ENCODE assay signal across 17 cellular contexts in the genomic region with DNA sequence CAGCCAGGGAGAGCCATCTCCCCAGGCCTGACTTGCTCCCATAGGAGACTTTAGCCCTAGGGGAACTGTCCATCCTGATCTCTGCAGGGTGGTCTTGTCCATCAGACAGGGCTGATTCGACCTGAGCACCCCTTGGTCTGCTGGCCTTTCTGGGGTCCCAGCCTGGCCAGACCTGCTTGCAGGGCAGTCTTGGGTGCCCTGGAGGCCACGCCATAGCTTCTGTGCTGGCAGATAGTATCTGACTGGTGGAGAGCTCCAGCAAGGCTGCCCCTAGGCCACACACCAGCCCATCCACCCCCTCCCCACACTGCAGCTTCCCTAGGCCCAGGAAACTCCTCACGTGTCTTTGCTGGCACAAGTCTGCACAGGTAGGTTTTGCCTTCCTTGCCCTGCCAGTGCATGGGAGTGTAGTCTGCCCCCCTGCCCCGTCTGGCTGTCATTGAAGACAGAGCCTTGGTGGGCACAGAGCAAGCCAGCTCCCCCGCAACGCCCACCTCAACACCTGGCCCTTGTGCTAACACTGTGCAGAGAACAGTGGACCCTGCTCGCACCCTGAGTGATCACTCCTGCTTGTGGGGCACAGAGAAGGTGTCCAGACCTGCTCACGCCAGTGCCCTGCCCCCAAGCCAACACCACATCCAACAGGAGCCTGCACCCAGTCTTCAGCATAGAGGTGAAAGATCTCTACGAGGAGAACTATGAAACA. TPM values are rescaled to one million over a fixed set of nuclear protein-coding genes. Genes with fewer than 3 reads are reported as not detected.
DNase-seq lines count a peak whose midpoint lies in the region; ATAC-seq and TF ChIP-seq lines count a peak whose summit lies in the region.
"Had no signal": no experiment of that assay in that cellular context is flagged by ENCODE, and none has a peak within 500 bp of the region (broad histone marks: within the 10 kb centered on the region; RNA-seq: fewer than 3 reads in every experiment).

No MANE protein-coding gene starts in this region.

- H3K4me2 ChIP-seq in BLaER1 (peak overlapping the region; percentile 84), OCI-LY7 (ENCODE audit: low read length) (no peak overlapping the region), neural progenitor cell (no peak overlapping the region)

- no TSS peak for BruUV-seq in OCI-LY7 (replicated peaks; lab: Mats Ljungman, UMichigan)

- H3K27ac ChIP-seq in BLaER1 (no peak overlapping the region), OCI-LY7 (ENCODE audit: low read depth, low read length, poor library complexity, severe bottlenecking) (no peak overlapping the region), neural progenitor cell (no peak overlapping the region), colonic mucosa (no peak overlapping the region)
- H3K27ac ChIP-seq: 22Rv1, HL-60 had no signal

- intact Hi-C loops in OCI-LY7 (cut with micrococcal nuclease; ENCODE audit: unreplicated experiment): loop anchor here (5.0 to 10.0 kb wide), 4 partner anchors 563 to 896 kb away; a partner anchor contains a TSS
- intact Hi-C loops in colonic mucosa (cut with DNase I): no loop called here

- H3K9ac ChIP-seq in BLaER1 (no peak overlapping the region), neural progenitor cell (no peak overlapping the region), colonic mucosa (ENCODE audit: low read depth in 2 of 2, low read length in 2 of 2) (no peak overlapping the region)

- H3F3A ChIP-seq in neural progenitor cell (ENCODE audit: low read depth): no peaks in the 10 kb centered on the region

- TF ChIP-seq CTCF in OCI-LY7 (conservative IDR thresholded peaks at IDR 0.05; ENCODE audit: low read length) (no peak), neural progenitor cell (IDR thresholded peaks at IDR 0.05) (no peak), colonic mucosa (IDR thresholded peaks at IDR 0.05) (no peak)

- no peak for DNase-seq in OCI-LY7 (ENCODE audit: low spot score)
- no peak for DNase-seq in neural progenitor cell (ENCODE audit: low spot score)
- no peak for DNase-seq in T-helper 2 cell
- DNase-seq in colonic mucosa: no peak
- no peak for DNase-seq in GM19238 (ENCODE audit: insufficient read length, low spot score)
- DNase-seq: Calu3; CD4-positive, CD25-positive, alpha-beta regulatory T cell; DMS 273 treated with DMSO at 0.1 percent for 48 hours; GOT3; HCEC 1CT; HFFc6 had no signal

- no peaks in the 10 kb centered on the region for H4K20me1 ChIP-seq in BLaER1
- H4K20me1 ChIP-seq in OCI-LY7 (ENCODE audit: insufficient read depth, low read length): no peaks in the 10 kb centered on the region
- no peaks in the 10 kb centered on the region for H4K20me1 ChIP-seq in neural progenitor cell (ENCODE audit: low read depth)

- peak overlapping the region; percentile 82; the same call in 1 of the 2 replicates for H2AFZ ChIP-seq in OCI-LY7 (ENCODE audit: low read length)
- H2AFZ ChIP-seq in neural progenitor cell (replicated peaks): no peak overlapping the region

- H3K27me3 Mint-ChIP-seq in neural progenitor cell (ENCODE audit: insufficient read depth, low read depth): peaks cover 5% of the 10 kb centered on the region

- CTCF ChIA-PET in OCI-LY7 (lab: Charles Lee; ENCODE audit: unreplicated experiment): interaction anchor here (0.7 kb wide), 1 partner anchor 9 kb away, joined by 3 read pairs; no protein-coding TSS in a partner anchor

- no peaks in the 10 kb centered on the region for H3K9me2 ChIP-seq in OCI-LY7 (ENCODE audit: insufficient read depth, low read length)

- no peaks in the 10 kb centered on the region for H3K4me1 Mint-ChIP-seq in neural progenitor cell

- H3K4me1 ChIP-seq in BLaER1 (peaks cover 38% of the 10 kb centered on the region), OCI-LY7 (ENCODE audit: insufficient read depth, low read length, poor library complexity, severe bottlenecking) (peaks cover 19% of the 10 kb centered on the region), neural progenitor cell (no peaks in the 10 kb centered on the region), colonic mucosa (no peaks in the 10 kb centered on the region)

- POLR2A ChIA-PET in OCI-LY7 (lab: Charles Lee): interaction anchor here (0.6 to 1.0 kb wide), 6 partner anchors 9 to 841 kb away, joined by 3 read pairs; no protein-coding TSS in a partner anchor

- H3K36me3 ChIP-seq in BLaER1 (no peaks in the 10 kb centered on the region), OCI-LY7 (ENCODE audit: insufficient read depth, low read length) (peaks cover 4% of the 10 kb centered on the region; the same call in 1 of the 2 replicates), neural progenitor cell (no peaks in the 10 kb centered on the region), colonic mucosa (no peaks in the 10 kb centered on the region)

- no peak overlapping the region for H3K4me3 ChIP-seq in BLaER1
- no peak overlapping the region for H3K4me3 ChIP-seq in OCI-LY7 (ENCODE audit: low read depth, low read length, poor library complexity, severe bottlenecking)
- no peak overlapping the region for H3K4me3 ChIP-seq in neural progenitor cell
- no peak overlapping the region for H3K4me3 ChIP-seq in colonic mucosa
- H3K4me3 ChIP-seq: GM12878, K562 had no signal

- no peaks in the 10 kb centered on the region for H3K79me2 ChIP-seq in OCI-LY7 (ENCODE audit: insufficient read depth, low read depth, low read length)
- no peaks in the 10 kb centered on the region for H3K79me2 ChIP-seq in neural progenitor cell (ENCODE audit: low read depth)

- H3K9me3 ChIP-seq in BLaER1: peaks cover 43% of the 10 kb centered on the region
- peaks cover 28% of the 10 kb centered on the region for H3K9me3 ChIP-seq in OCI-LY7 (ENCODE audit: low read length)
- H3K9me3 ChIP-seq in neural progenitor cell (ENCODE audit: low read depth): no peaks in the 10 kb centered on the region
- no peaks in the 10 kb centered on the region for H3K9me3 ChIP-seq in colonic mucosa

- H3K27ac Mint-ChIP-seq in neural progenitor cell: peak overlapping the region; percentile 24
- H3K27ac Mint-ChIP-seq: CD4-positive, CD25-positive, alpha-beta regulatory T cell; HFFc6 had no signal

- H3K9me3 Mint-ChIP-seq in neural progenitor cell: peaks cover 25% of the 10 kb centered on the region

- no peak overlapping the region for H3K4me3 Mint-ChIP-seq in neural progenitor cell
- H3K4me3 Mint-ChIP-seq: CD4-positive, CD25-positive, alpha-beta regulatory T cell; HFFc6 had no signal

- H3K36me3 Mint-ChIP-seq in neural progenitor cell: no peaks in the 10 kb centered on the region
- H3K36me3 Mint-ChIP-seq: CD4-positive, CD25-positive, alpha-beta regulatory T cell had no signal

- ATAC-seq in esophagus mucosa: peak; percentile 23
- ATAC-seq: GM12878, K562 had no signal

- H3K27me3 ChIP-seq in BLaER1 (no peaks in the 10 kb centered on the region), neural progenitor cell (no peaks in the 10 kb centered on the region), colonic mucosa (no peaks in the 10 kb centered on the region)

RNA-seq across cellular contexts. Expression of a gene that starts 32.4 kb away (rescaled TPM):
- not detected in 2 replicates for total RNA-seq in OCI-LY7 (2014; rRNA removed; shearing (Covaris generic))
- total RNA-seq in OCI-LY7 (2022): 0.36 TPM in 1 of 2 replicates, not detected in the other
- total RNA-seq in esophagus mucosa: 1.8 TPM
- 46.7 and 54.5 TPM in 2 replicates for total RNA-seq in neural progenitor cell (ENCODE audit: low replicate concordance)
- total RNA-seq in colonic mucosa: 100 to 1,000 TPM in 1 of 2 donors, 10 to 100 TPM in 1; 19.4 to 115 TPM
- total RNA-seq: CD4-positive, CD25-positive, alpha-beta regulatory T cell had no signal
